8 cellular contexts compared by ENCODE assay signal in the genomic region with DNA sequence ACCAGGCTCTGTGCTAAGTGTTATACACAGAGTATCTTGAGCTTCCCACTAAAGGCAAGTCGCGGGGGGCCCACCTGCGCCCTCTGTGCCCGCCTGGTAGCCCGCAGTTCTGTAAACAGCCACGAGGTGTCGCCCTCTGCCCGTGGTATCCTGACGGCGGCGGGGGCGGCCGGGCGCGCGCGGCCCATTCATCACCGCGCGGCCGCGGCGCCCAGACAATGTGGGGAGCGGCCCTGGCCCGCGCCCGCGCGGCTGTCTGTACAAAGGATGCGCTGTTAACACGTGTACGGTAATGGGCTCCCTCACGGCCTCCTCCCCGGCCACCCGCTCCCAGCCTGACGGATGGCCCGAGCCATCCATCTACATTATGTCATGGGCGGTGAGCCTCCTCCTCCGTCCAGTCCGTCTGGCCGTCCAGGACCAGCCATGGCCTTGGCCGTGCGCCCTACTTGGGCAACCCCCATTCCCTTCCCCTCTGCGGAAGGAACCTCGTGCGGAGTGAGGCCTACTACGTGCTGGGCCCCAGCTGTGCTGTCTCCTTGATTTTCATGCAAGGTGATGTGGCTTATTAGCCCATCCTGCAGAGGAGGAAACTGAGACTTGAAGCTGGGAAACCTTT.
DNase-seq lines count a peak whose midpoint lies in the region; TF ChIP-seq lines count a peak whose summit lies in the region.

No MANE protein-coding gene starts in this region.

- H3K9ac ChIP-seq in neural cell (ENCODE audit: low read length), result no peak overlapping the region

- H4K20me1 ChIP-seq in neural cell (ENCODE audit: insufficient read depth), result no peaks in the 10 kb centered on the region

- 4 to 18% methylated on average over 23 to 44 of the region's 47 CpGs for WGBS in testis, 2 donors

- DNase-seq in GM10266 (ENCODE audit: extremely low spot score) (peak; percentile 71), NCI-H2227 (lab: John Stamatoyannopoulos, UW; ENCODE audit: unreplicated experiment) (peak; percentile 78), fibroblast of the aortic adventitia (ENCODE audit: low read depth) (peak; percentile 47), testis (peak; percentile 75), HuH-7.5 (ENCODE audit: low spot score) (no peak), KG1 (lab: John Stamatoyannopoulos, UW) (no peak)
- peak; percentile 36 for DNase-seq in activated T-cell treated with anti-CD3 and anti-CD28 coated beads, Interleukin-2, amount 50 U/mL, for 1 hour

- TF ChIP-seq RAD21 in neural cell (conservative IDR thresholded peaks at IDR 0.05), result peak; percentile 94

- no peaks in the 10 kb centered on the region for H3K9me2 ChIP-seq in neural cell (ENCODE audit: insufficient read depth, low read length)

- no peak overlapping the region for H2AFZ ChIP-seq in neural cell (ENCODE audit: low read depth, low read length)

- no peak overlapping the region for H3K4me2 ChIP-seq in neural cell (ENCODE audit: low read length)

- no peaks in the 10 kb centered on the region for H3K79me2 ChIP-seq in neural cell (replicated peaks; ENCODE audit: insufficient read depth, low read length)

- TF ChIP-seq EP300 in neural cell (conservative IDR thresholded peaks at IDR 0.05; ENCODE audit: poor library complexity, severe bottlenecking), result no peak

- H3K27me3 ChIP-seq in neural cell (ENCODE audit: insufficient read depth, low read depth, low read length) (no peaks in the 10 kb centered on the region), testis (no peaks in the 10 kb centered on the region)

- H3K4me1 ChIP-seq in testis, result peaks cover 3% of the 10 kb centered on the region

- H3K27ac ChIP-seq in neural cell (ENCODE audit: low read length), result peak overlapping the region; percentile 22
- H3K27ac ChIP-seq in testis, result no peak overlapping the region

- peaks cover 6% of the 10 kb centered on the region for H3K9me3 ChIP-seq in neural cell (ENCODE audit: low read length)
- H3K9me3 ChIP-seq in testis, result no peaks in the 10 kb centered on the region

- H3K4me3 ChIP-seq in fibroblast of the aortic adventitia (ENCODE audit: low read depth, low read length) (peak overlapping the region; percentile 46), neural cell (ENCODE audit: low read length) (no peak overlapping the region), testis (peak overlapping the region; percentile 4 to 43)

- intact Hi-C loops in testis (cut with DNase I; ENCODE audit: low total_unique reads), result no loop called here

- peak; percentile 60 for TF ChIP-seq CTCF in GM10266 (IDR thresholded peaks at IDR 0.05; ENCODE audit: control insufficient read depth, insufficient read depth, low read depth, missing control alignments)
- TF ChIP-seq CTCF in fibroblast of the aortic adventitia (IDR thresholded peaks at IDR 0.05; ENCODE audit: insufficient read depth, low read length), result peak; percentile 69
- peak; percentile 86 for TF ChIP-seq CTCF in neural cell (IDR thresholded peaks at IDR 0.05; ENCODE audit: poor library complexity, severe bottlenecking)
- TF ChIP-seq CTCF in testis (IDR thresholded peaks at IDR 0.05), result peak; percentile 91 to 97 (median 95)

- no peaks in the 10 kb centered on the region for H3F3A ChIP-seq in neural cell (ENCODE audit: insufficient read depth, low read length, poor library complexity, severe bottlenecking)

- H3K36me3 ChIP-seq in neural cell (ENCODE audit: insufficient read depth, low read length) (no peaks in the 10 kb centered on the region), testis (ENCODE audit: low read depth, missing control alignments) (no peaks in the 10 kb centered on the region)

- TF ChIP-seq POLR2A in testis (IDR thresholded peaks at IDR 0.05), result no peak

TF ChIP-seq in neural cell, 6 proteins besides CTCF, POLR2A, EP300 and RAD21:
- TF ChIP-seq MXI1 (conservative IDR thresholded peaks at IDR 0.05; ENCODE audit: poor library complexity, severe bottlenecking) (no peak), TAF1 (IDR thresholded peaks at IDR 0.05; ENCODE audit: low read depth) (no peak), POLR2AphosphoS5 (IDR thresholded peaks at IDR 0.05) (no peak), SMC3 (conservative IDR thresholded peaks at IDR 0.05; ENCODE audit: poor library complexity) (peak; percentile 91), EZH2 (IDR thresholded peaks at IDR 0.05; ENCODE audit: borderline replicate concordance, insufficient read depth, low read length, poor library complexity, severe bottlenecking) (no peak)
- TF ChIP-seq, protein P1, sequence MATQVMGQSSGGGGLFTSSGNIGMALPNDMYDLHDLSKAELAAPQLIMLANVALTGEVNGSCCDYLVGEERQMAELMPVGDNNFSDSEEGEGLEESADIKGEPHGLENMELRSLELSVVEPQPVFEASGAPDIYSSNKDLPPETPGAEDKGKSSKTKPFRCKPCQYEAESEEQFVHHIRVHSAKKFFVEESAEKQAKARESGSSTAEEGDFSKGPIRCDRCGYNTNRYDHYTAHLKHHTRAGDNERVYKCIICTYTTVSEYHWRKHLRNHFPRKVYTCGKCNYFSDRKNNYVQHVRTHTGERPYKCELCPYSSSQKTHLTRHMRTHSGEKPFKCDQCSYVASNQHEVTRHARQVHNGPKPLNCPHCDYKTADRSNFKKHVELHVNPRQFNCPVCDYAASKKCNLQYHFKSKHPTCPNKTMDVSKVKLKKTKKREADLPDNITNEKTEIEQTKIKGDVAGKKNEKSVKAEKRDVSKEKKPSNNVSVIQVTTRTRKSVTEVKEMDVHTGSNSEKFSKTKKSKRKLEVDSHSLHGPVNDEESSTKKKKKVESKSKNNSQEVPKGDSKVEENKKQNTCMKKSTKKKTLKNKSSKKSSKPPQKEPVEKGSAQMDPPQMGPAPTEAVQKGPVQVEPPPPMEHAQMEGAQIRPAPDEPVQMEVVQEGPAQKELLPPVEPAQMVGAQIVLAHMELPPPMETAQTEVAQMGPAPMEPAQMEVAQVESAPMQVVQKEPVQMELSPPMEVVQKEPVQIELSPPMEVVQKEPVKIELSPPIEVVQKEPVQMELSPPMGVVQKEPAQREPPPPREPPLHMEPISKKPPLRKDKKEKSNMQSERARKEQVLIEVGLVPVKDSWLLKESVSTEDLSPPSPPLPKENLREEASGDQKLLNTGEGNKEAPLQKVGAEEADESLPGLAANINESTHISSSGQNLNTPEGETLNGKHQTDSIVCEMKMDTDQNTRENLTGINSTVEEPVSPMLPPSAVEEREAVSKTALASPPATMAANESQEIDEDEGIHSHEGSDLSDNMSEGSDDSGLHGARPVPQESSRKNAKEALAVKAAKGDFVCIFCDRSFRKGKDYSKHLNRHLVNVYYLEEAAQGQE (IDR thresholded peaks at IDR 0.05; ENCODE audit: borderline replicate concordance), result no peak

Comparison
In these comparisons a context has a peak if more than half of its experiments do, and no peak if none do; other contexts are left out.
1. DNase-seq: peak in GM10266 (single experiment), NCI-H2227 (single experiment), activated T-cell treated with anti-CD3 and anti-CD28 coated beads, Interleukin-2, amount 50 U/mL, for 1 hour (single experiment), fibroblast of the aortic adventitia (single experiment) and testis (single experiment); none in HuH-7.5 (single experiment) and KG1 (single experiment).
2. Peak in every context shown above with its lines, with median percentiles within 50 percentile points of each other: CTCF ChIP-seq.